Comparison of ENCODE assay signal across 9 cellular contexts in genomic region chr2:232551776-232552175, GRCh38. TPM values are rescaled to one million over a fixed set of nuclear protein-coding genes. Genes with fewer than 3 reads are reported as not detected.
DNase-seq lines count a peak whose midpoint lies in the region; ATAC-seq, FAIRE-seq and TF ChIP-seq lines count a peak whose summit lies in the region.
"Had no signal": no experiment of that assay in that cellular context is flagged by ENCODE, and none has a peak within 500 bp of the region (broad histone marks: within the 10 kb centered on the region; RNA-seq: fewer than 3 reads in every experiment).

No MANE protein-coding gene starts in this region.

- TF ChIP-seq CTCF in A549 (IDR thresholded peaks at IDR 0.05) (no peak), MCF 10A (IDR thresholded peaks at IDR 0.05; ENCODE audit: unreplicated experiment) (no peak)

- H3K4me1 ChIP-seq in A549 (peaks cover 5% of the 10 kb centered on the region; the same call in 2 of the 3 replicates), HUES48 (ENCODE audit: control insufficient read depth, insufficient read depth, low read length) (peaks cover 4% of the 10 kb centered on the region; the same call in 1 of the 2 replicates), mucosa of rectum (ENCODE audit: control insufficient read depth in 2 of 2, insufficient read depth in 2 of 2, low read length in 2 of 2) (peaks cover 3 to 10% of the 10 kb centered on the region in 2 donors)

- peak overlapping the region; percentile 70 for H3K4me2 ChIP-seq in A549

- H3K4me1 Mint-ChIP-seq in MCF 10A (ENCODE audit: insufficient read depth, unreplicated experiment), result peaks cover 38% of the 10 kb centered on the region

- DNase-seq in A549 (ENCODE audit: low read depth in 1 of 2, low spot score in 1 of 2) (no peak), MCF 10A (ENCODE audit: unreplicated experiment) (no peak), COLO829 (ENCODE audit: low spot score) (no peak), epidermal melanocyte (ENCODE audit: insufficient read length, low spot score) (no peak), NCI-H82 treated with DMSO at 0.1 percent for 48 hours (lab: John Stamatoyannopoulos, UW; ENCODE audit: unreplicated experiment) (no peak)
- DNase-seq: foreskin melanocyte had no signal

- H3K9ac ChIP-seq in HUES48 (ENCODE audit: low read depth, low read length), result 0 out of 2 replicates have a peak overlapping the region, but pooled peaks have one; percentile 90
- H3K9ac ChIP-seq in mucosa of rectum (ENCODE audit: low read depth in 1 of 2, low read length in 2 of 2), result peak overlapping the region; percentile 72 to 96

- peaks cover 26% of the 10 kb centered on the region for H3K36me3 Mint-ChIP-seq in MCF 10A (ENCODE audit: insufficient read depth, unreplicated experiment)

- ATAC-seq in A549, result no peak
- no peak for ATAC-seq in GM18909 (IDR thresholded peaks at IDR 0.05; ENCODE audit: poor library complexity, unreplicated experiment)

- H3K9me3 ChIP-seq in A549 (no peaks in the 10 kb centered on the region), HUES48 (ENCODE audit: control insufficient read depth, insufficient read depth, low read length) (no peaks in the 10 kb centered on the region), mucosa of rectum (ENCODE audit: control insufficient read depth in 2 of 2, low read length in 2 of 2) (no peaks in the 10 kb centered on the region)

- H3K27ac ChIP-seq in A549, result peak overlapping the region in 1 of 2 experiments; percentile 99; a peak in 3 of 6 replicates
- no peak overlapping the region for H3K27ac ChIP-seq in HUES48 (ENCODE audit: low read depth, low read length)
- no peak overlapping the region for H3K27ac ChIP-seq in mucosa of rectum (ENCODE audit: low read depth in 2 of 2, low read length in 2 of 2)

- CTCF ChIA-PET in A549 (lab: Yijun Ruan, JAX), result interaction anchor here (1.1 kb wide), 1 partner anchor 22 kb away, joined by 3 read pairs; no protein-coding TSS in a partner anchor
- CTCF ChIA-PET in MCF 10A (lab: Yijun Ruan, JAX), result interaction anchor here (0.6 to 1.1 kb wide), 3 partner anchors 29 to 705 kb away, joined by 3 to 4 read pairs (median 4); no protein-coding TSS in a partner anchor

- WGBS in A549 (ENCODE audit: missing lambda C conversion rate), result 94% methylated on average over 4 of the region's 4 CpGs

- no peak for FAIRE-seq in A549 (lab: Jason Lieb, UNC)

- H3K27ac Mint-ChIP-seq in MCF 10A (ENCODE audit: low read depth, unreplicated experiment), result peak overlapping the region; percentile 96

- no peak for TF ChIP-seq RAD21 in A549 (conservative IDR thresholded peaks at IDR 0.05 in 1 of 2, IDR thresholded peaks at IDR 0.05 in 1 of 2)

- no peaks in the 10 kb centered on the region for H3K27me3 ChIP-seq in HUES48 (ENCODE audit: control insufficient read depth, insufficient read depth, low read length)
- H3K27me3 ChIP-seq in mucosa of rectum (ENCODE audit: control insufficient read depth in 2 of 2, insufficient read depth in 2 of 2, low read length in 2 of 2), result no peaks in the 10 kb centered on the region

- H3K4me3 Mint-ChIP-seq in MCF 10A (ENCODE audit: unreplicated experiment), result peak overlapping the region; percentile 90

- POLR2A ChIA-PET in A549 (lab: Yijun Ruan, JAX) (no interaction called here), MCF 10A (lab: Yijun Ruan, JAX) (interaction anchor here (0.6 to 3.0 kb wide), 3 partner anchors 16 to 41 kb away, joined by 4 to 39 read pairs (median 35); no protein-coding TSS in a partner anchor)

- no peaks in the 10 kb centered on the region for H3K27me3 Mint-ChIP-seq in MCF 10A (ENCODE audit: insufficient read depth, unreplicated experiment)

- intact Hi-C loops in MCF 10A (cut with micrococcal nuclease), result loop anchor here (2.0 kb wide), 1 partner anchor 41 kb away; no protein-coding TSS in a partner anchor

- H3K9me3 Mint-ChIP-seq in MCF 10A (ENCODE audit: unreplicated experiment), result no peaks in the 10 kb centered on the region

- BruUV-seq in MCF 10A (replicated peaks; lab: Mats Ljungman, UMichigan), result no TSS peak

- TF ChIP-seq POLR2A in A549 (IDR thresholded peaks at IDR 0.05; ENCODE audit: low read length), result no peak

- peaks cover 39% of the 10 kb centered on the region for H3K36me3 ChIP-seq in HUES48 (ENCODE audit: control insufficient read depth, insufficient read depth, low read length)
- H3K36me3 ChIP-seq in mucosa of rectum (ENCODE audit: control insufficient read depth in 2 of 2, insufficient read depth in 2 of 2, low read length in 2 of 2), result peaks cover 13% of the 10 kb centered on the region in 2 donors

- H3K4me3 ChIP-seq in A549, result peak overlapping the region; percentile 95
- H3K4me3 ChIP-seq in HUES48 (ENCODE audit: low read depth, low read length), result peak overlapping the region; percentile 98
- H3K4me3 ChIP-seq in mucosa of rectum (ENCODE audit: low read length in 2 of 2), result peak overlapping the region; percentile 91 to 97

- no peak for TF ChIP-seq EP300 in A549 (IDR thresholded peaks at IDR 0.05)

TF ChIP-seq in A549, 52 proteins besides CTCF, POLR2A, EP300 and RAD21:
- no peak for TF ChIP-seq NPAS2 (CRISPR knock-in tag; IDR thresholded peaks at IDR 0.05; ENCODE audit: borderline replicate concordance)

RNA-seq across cellular contexts. Expression of gene EIF4E2, which starts 1.3 kb away (rescaled TPM):
- 49.1 and 51.4 TPM in 2 replicates for polyA plus RNA-seq in A549 (2011; rRNA removed)
- 40.5 and 41.6 TPM in 2 replicates for polyA plus RNA-seq in A549 (2012; cell fraction: cytosol; rRNA removed)
- polyA plus RNA-seq in A549 (2012; cell fraction: nucleus; rRNA removed), result 24.7 and 43.5 TPM in 2 replicates
- 177 to 234 TPM (median 197 TPM) in 3 replicates for polyA plus RNA-seq in A549 (2017; fragmentation: RNase III; extraction: RNeasy Plus Mini Kit Qiagen cat#74134 plus additional on column Dnase treatment)
- polyA minus RNA-seq in A549 (2011; rRNA and poly(A)+ RNA removed), result 30.4 and 45.0 TPM in 2 replicates
- total RNA-seq in MCF 10A (2022), result 51.7 and 52.8 TPM in 2 replicates

RNA-seq across cellular contexts. Expression of gene TIGD1, which starts 1.4 kb away (rescaled TPM):
- polyA plus RNA-seq in A549 (2011; rRNA removed), result 7.4 and 10.5 TPM in 2 replicates
- polyA plus RNA-seq in A549 (2012; cell fraction: cytosol; rRNA removed), result 3.4 and 3.9 TPM in 2 replicates
- polyA plus RNA-seq in A549 (2012; cell fraction: nucleus; rRNA removed), result 4.3 and 5.8 TPM in 2 replicates
- 5.7 to 5.9 TPM (median 5.7 TPM) in 3 replicates for polyA plus RNA-seq in A549 (2017; fragmentation: RNase III; extraction: RNeasy Plus Mini Kit Qiagen cat#74134 plus additional on column Dnase treatment)
- polyA minus RNA-seq in A549 (2011; rRNA and poly(A)+ RNA removed), result 6.8 and 7.0 TPM in 2 replicates
- 4.9 and 5.2 TPM in 2 replicates for total RNA-seq in MCF 10A (2022)

RNA-seq across cellular contexts. Expression of gene CHRNG, which starts 12.3 kb away (rescaled TPM):
- polyA plus RNA-seq in A549 (2011; rRNA removed) (not detected in 2 replicates), A549 (2017; fragmentation: RNase III; extraction: RNeasy Plus Mini Kit Qiagen cat#74134 plus additional on column Dnase treatment) (not detected in 3 replicates)
- polyA plus RNA-seq in A549 (2012; cell fraction: cytosol; rRNA removed), result not detected in 2 replicates
- polyA plus RNA-seq in A549 (2012; cell fraction: nucleus; rRNA removed), result not detected in 2 replicates
- polyA minus RNA-seq in A549 (2011; rRNA and poly(A)+ RNA removed), result not detected in 2 replicates
- total RNA-seq in MCF 10A (2022), result not detected in 2 replicates

RNA-seq across cellular contexts. Expression of gene CHRND, which starts 25.8 kb away (rescaled TPM):
- not detected in 2 replicates for polyA plus RNA-seq in A549 (2011; rRNA removed)
- not detected in 2 replicates for polyA plus RNA-seq in A549 (2012; cell fraction: cytosol; rRNA removed)
- polyA plus RNA-seq in A549 (2012; cell fraction: nucleus; rRNA removed), result not detected in 2 replicates
- not detected in 3 replicates for polyA plus RNA-seq in A549 (2017; fragmentation: RNase III; extraction: RNeasy Plus Mini Kit Qiagen cat#74134 plus additional on column Dnase treatment)
- polyA minus RNA-seq in A549 (2011; rRNA and poly(A)+ RNA removed), result not detected in 2 replicates
- total RNA-seq in MCF 10A (2022), result not detected in 2 replicates

RNA-seq across cellular contexts. Expression of gene PRSS56, which starts 31.6 kb away (rescaled TPM):
- polyA plus RNA-seq in A549 (2011; rRNA removed) (not detected in 2 replicates), A549 (2017; fragmentation: RNase III; extraction: RNeasy Plus Mini Kit Qiagen cat#74134 plus additional on column Dnase treatment) (0.07 TPM in 1 of 3 replicates, not detected in the others)
- polyA plus RNA-seq in A549 (2012; cell fraction: cytosol; rRNA removed), result 0.03 and 0.14 TPM in 2 replicates
- 0.12 and 0.28 TPM in 2 replicates for polyA plus RNA-seq in A549 (2012; cell fraction: nucleus; rRNA removed)
- polyA minus RNA-seq in A549 (2011; rRNA and poly(A)+ RNA removed), result not detected in 2 replicates
- total RNA-seq in MCF 10A (2022), result not detected in 2 replicates
